11 cellular contexts compared by ENCODE assay signal in the genomic region with DNA sequence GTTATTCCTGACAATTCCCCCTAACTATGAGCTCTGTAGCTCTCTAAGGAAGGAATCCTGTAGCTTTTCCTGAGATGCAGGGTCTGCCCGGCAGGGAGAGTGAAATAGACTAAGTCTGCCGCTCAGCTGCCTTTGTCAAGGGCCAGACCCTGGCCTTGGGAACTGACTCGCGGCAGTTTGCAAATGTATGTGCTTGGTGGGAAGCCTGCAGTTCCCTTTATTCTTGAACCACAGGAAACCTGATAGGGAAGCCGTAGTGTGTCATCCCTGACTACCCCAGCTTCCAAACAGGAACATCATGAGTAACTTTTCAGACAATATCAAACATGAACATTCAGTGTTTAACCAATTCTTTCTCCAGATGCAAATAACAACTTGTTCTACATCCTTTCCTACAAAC.
DNase-seq lines count a peak whose midpoint lies in the region; ATAC-seq and TF ChIP-seq lines count a peak whose summit lies in the region.
"Had no signal": no experiment of that assay in that cellular context is flagged by ENCODE, and none has a peak within 500 bp of the region (broad histone marks: within the 10 kb centered on the region; RNA-seq: fewer than 3 reads in every experiment).

No MANE protein-coding gene starts in this region.

- H2AFZ ChIP-seq in OCI-LY7 (ENCODE audit: low read length) = no peak overlapping the region

- H3K36me3 ChIP-seq in transverse colon = no peaks in the 10 kb centered on the region
- H3K36me3 ChIP-seq in OCI-LY7 (ENCODE audit: insufficient read depth, low read length) = no peaks in the 10 kb centered on the region

- BruUV-seq in OCI-LY7 (replicated peaks; lab: Mats Ljungman, UMichigan) = no TSS peak

- in situ Hi-C loops in transverse colon (cut with MboI; ENCODE audit: low pct_ligation_motif_present in 1 of 4, low pct_unique_long_range_greater_than_20kb in 1 of 4, low sequenced_read_pairs in 3 of 4) = loop anchor here in 1 of 4 donors (25.0 kb wide), 1 partner anchor 339 kb away; no protein-coding TSS in a partner anchor

- H3K79me2 ChIP-seq in OCI-LY7 (ENCODE audit: insufficient read depth, low read depth, low read length) = no peaks in the 10 kb centered on the region

- H3K4me3 ChIP-seq in transverse colon = no peak overlapping the region
- H3K4me3 ChIP-seq in OCI-LY7 (ENCODE audit: low read depth, low read length, poor library complexity, severe bottlenecking) = no peak overlapping the region

- H3K4me1 ChIP-seq in transverse colon = no peaks in the 10 kb centered on the region
- no peaks in the 10 kb centered on the region for H3K4me1 ChIP-seq in OCI-LY7 (ENCODE audit: insufficient read depth, low read length, poor library complexity, severe bottlenecking)

- TF ChIP-seq CTCF in transverse colon (IDR thresholded peaks at IDR 0.05) (no peak), OCI-LY7 (conservative IDR thresholded peaks at IDR 0.05; ENCODE audit: low read length) (no peak)

- no peaks in the 10 kb centered on the region for H4K20me1 ChIP-seq in OCI-LY7 (ENCODE audit: insufficient read depth, low read length)

- intact Hi-C loops in left ventricle myocardium superior (cut with micrococcal nuclease) = no loop called here
- intact Hi-C loops in Right ventricle myocardium superior (cut with DNase I) = no loop called here
- intact Hi-C loops in transverse colon (cut with DNase I; ENCODE audit: low total_unique reads) = no loop called here
- intact Hi-C loops in OCI-LY7 (cut with micrococcal nuclease; ENCODE audit: unreplicated experiment) = no loop called here

- no peak overlapping the region for H3K27ac ChIP-seq in transverse colon
- H3K27ac ChIP-seq in OCI-LY7 (ENCODE audit: low read depth, low read length, poor library complexity, severe bottlenecking) = no peak overlapping the region

- H3K4me2 ChIP-seq in OCI-LY7 (ENCODE audit: low read length) = no peak overlapping the region

- TF ChIP-seq POLR2A in transverse colon (IDR thresholded peaks at IDR 0.05) = no peak

- H3K9me3 ChIP-seq in transverse colon (no peaks in the 10 kb centered on the region), OCI-LY7 (ENCODE audit: low read length) (no peaks in the 10 kb centered on the region)

- DNase-seq in left ventricle myocardium superior (no peak), Right ventricle myocardium superior (no peak), astrocyte of the hippocampus (ENCODE audit: low read depth, low spot score) (peak; percentile 25), iPS-NIHi11 (ENCODE audit: low spot score) (peak; percentile 78), transverse colon (peak; percentile 11), OCI-LY7 (ENCODE audit: low spot score) (no peak), epidermal melanocyte (ENCODE audit: insufficient read length, low spot score) (no peak), NCI-H446 treated with DMSO at 0.1 percent for 48 hours (lab: John Stamatoyannopoulos, UW) (no peak)
- DNase-seq: HFFc6; NCI-H2081; stimulated activated naive CD8-positive, alpha-beta T cell treated with anti-CD3 and anti-CD28 coated beads, Interleukin-15, Interleukin-2, amounts not matched to agents 100 U/mL and 50 U/mL, for 24 hours had no signal

- ATAC-seq in left ventricle myocardium superior = peak; percentile 28
- no peak for ATAC-seq in Right ventricle myocardium superior (ENCODE audit: poor library complexity)
- ATAC-seq: stimulated activated naive CD8-positive, alpha-beta T cell treated with anti-CD3 and anti-CD28 coated beads, Interleukin-15, Interleukin-2, amounts not matched to agents 100 U/mL and 50 U/mL, for 24 hours had no signal

- TF ChIP-seq EP300 in transverse colon (IDR thresholded peaks at IDR 0.05; ENCODE audit: low read depth) = no peak

- no peaks in the 10 kb centered on the region for H3K9me2 ChIP-seq in OCI-LY7 (ENCODE audit: insufficient read depth, low read length)

- no peaks in the 10 kb centered on the region for H3K27me3 ChIP-seq in transverse colon

- CTCF ChIA-PET in OCI-LY7 (lab: Charles Lee; ENCODE audit: unreplicated experiment) = interaction anchor here (1.2 kb wide), 1 partner anchor 17 kb away, joined by 3 read pairs; no protein-coding TSS in a partner anchor

- 65 to 75% methylated on average over 5 of the region's 5 CpGs for WGBS in transverse colon (ENCODE audit: low coverage in 1 of 2), 2 donors

- POLR2A ChIA-PET in OCI-LY7 (lab: Charles Lee) = interaction anchor here (0.6 to 1.0 kb wide), 2 partner anchors 20 to 476 kb away, joined by 4 to 6 read pairs; no protein-coding TSS in a partner anchor

Comparison
In these comparisons a context has a peak if more than half of its experiments do, and no peak if none do; other contexts are left out.
1. DNase-seq: peak in astrocyte of the hippocampus (single experiment), iPS-NIHi11 (single experiment) and transverse colon (single experiment); none in left ventricle myocardium superior (single experiment), Right ventricle myocardium superior (single experiment), OCI-LY7 (single experiment), epidermal melanocyte (single experiment) and NCI-H446 treated with DMSO at 0.1 percent for 48 hours (single experiment).